16 cellular contexts compared by ENCODE assay signal in the genomic region with DNA sequence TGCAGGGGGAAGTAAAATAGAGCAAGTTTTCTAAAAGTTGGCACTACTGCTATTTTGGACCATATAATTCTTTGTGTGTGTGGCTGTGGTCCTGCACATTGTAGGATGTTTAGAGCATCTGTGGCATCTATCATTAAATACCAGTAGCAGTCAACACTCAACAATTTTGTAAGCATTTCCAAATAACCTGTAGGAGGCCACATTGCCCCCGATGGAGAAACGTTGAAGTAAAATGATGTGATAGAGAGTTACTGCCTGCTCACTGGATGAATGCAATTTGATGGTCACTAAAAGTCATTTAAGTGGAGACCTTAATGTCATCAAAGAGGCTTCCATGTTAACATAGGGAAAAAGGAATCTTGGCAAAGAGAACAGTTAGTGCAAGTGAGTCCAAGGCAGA.
"Had no signal": no experiment of that assay in that cellular context is flagged by ENCODE, and none has a peak within 500 bp of the region (broad histone marks: within the 10 kb centered on the region; RNA-seq: fewer than 3 reads in every experiment).

No MANE protein-coding gene starts in this region.

- H3K27me3 ChIP-seq: gastroesophageal sphincter, left lung, tibial artery had no signal

- H3K36me3 ChIP-seq: gastroesophageal sphincter, left lung, tibial artery had no signal

- DNase-seq: activated CD4-positive, alpha-beta memory T cell treated with anti-CD3 and anti-CD28 coated beads for 36 hours; activated CD8-positive, alpha-beta memory T cell treated with anti-CD3 and anti-CD28 coated beads, Interleukin-2, amount 10 ng/mL, durations not matched to agents 7 days and 5 days; activated naive CD4-positive, alpha-beta T cell treated with anti-CD3 and anti-CD28 coated beads for 36 hours; activated T-cell treated with anti-CD3 and anti-CD28 coated beads, Interleukin-2, amount 50 U/mL, for 1 hour; dermis blood vessel endothelial cell; kidney; left lung; mammary epithelial cell; mucosa of descending colon; naive thymus-derived CD4-positive, alpha-beta T cell; stimulated activated CD4-positive, alpha-beta T cell treated with anti-CD3 and anti-CD28 coated beads, Interleukin-2, amount 100 ng/mL, for 48 hours; T1000; tibial artery had no signal

- ATAC-seq: activated CD8-positive, alpha-beta memory T cell treated with anti-CD3 and anti-CD28 coated beads, Interleukin-2, amount 10 ng/mL, durations not matched to agents 7 days and 5 days; gastroesophageal sphincter; left lung; mucosa of descending colon; naive thymus-derived CD4-positive, alpha-beta T cell; stimulated activated memory B cell treated with anti-CD40 and anti-IgM and Interleukin-4, amounts not matched to agents 10 μg/mL and 1 μg/mL and 100 μg/mL, for 72 hours had no signal

- H3K9me3 ChIP-seq: gastroesophageal sphincter, left lung, mucosa of descending colon, tibial artery had no signal

- H3K4me3 ChIP-seq: gastroesophageal sphincter, left lung, mucosa of descending colon, tibial artery had no signal

- H3K27ac ChIP-seq: gastroesophageal sphincter, left lung, tibial artery, VCaP had no signal

- H3K4me1 ChIP-seq: gastroesophageal sphincter, left lung, tibial artery had no signal
